ENCODE assay signal across 31 cellular contexts in genomic region chr11:33910261-33910959, GRCh38. TPM values are rescaled to one million over a fixed set of nuclear protein-coding genes. Genes with fewer than 3 reads are reported as not detected.
A peak's percentile ranks its signal among the peaks of the same experiment; 100 is the strongest.
DNase-seq lines count a peak whose midpoint lies in the region; ATAC-seq, FAIRE-seq and TF ChIP-seq lines count a peak whose summit lies in the region.
"Had no signal": no experiment of that assay in that cellular context is flagged by ENCODE, and none has a peak within 500 bp of the region (broad histone marks: within the 10 kb centered on the region; RNA-seq: fewer than 3 reads in every experiment).

No MANE protein-coding gene starts in this region.

- H3K4me3 ChIP-seq in endothelial cell of umbilical vein (replicated peaks in 1 of 3; ENCODE audit: insufficient read depth in 1 of 3, low read depth in 1 of 3, low read length in 3 of 3) (no peak overlapping the region), ascending aorta (no peak overlapping the region), dorsolateral prefrontal cortex (no peak overlapping the region)
- H3K4me3 ChIP-seq: PC-9, upper lobe of right lung had no signal

- no peaks in the 10 kb centered on the region for H4K20me1 ChIP-seq in endothelial cell of umbilical vein (replicated peaks; ENCODE audit: control insufficient read depth, extremely low read depth, insufficient read depth, low read length)

- TF ChIP-seq POLR2A in endothelial cell of umbilical vein (IDR thresholded peaks at IDR 0.05; ENCODE audit: low read depth, low read length): no peak

- no peaks in the 10 kb centered on the region for H3K4me1 ChIP-seq in endothelial cell of umbilical vein (ENCODE audit: control insufficient read depth, extremely low read depth, insufficient read depth, low read length)
- no peaks in the 10 kb centered on the region for H3K4me1 ChIP-seq in ascending aorta
- H3K4me1 ChIP-seq: upper lobe of right lung had no signal

- H3K79me2 ChIP-seq in endothelial cell of umbilical vein (ENCODE audit: control insufficient read depth, insufficient read depth, low read length): no peaks in the 10 kb centered on the region

- CTCF ChIA-PET in endothelial cell of umbilical vein (lab: Charles Lee): interaction anchor here (1.0 kb wide), 1 partner anchor 11 kb away, joined by 3 read pairs; no protein-coding TSS in a partner anchor

- ATAC-seq in HG03135 (IDR thresholded peaks at IDR 0.05; ENCODE audit: unreplicated experiment) (no peak), HG02798 (IDR thresholded peaks at IDR 0.05; ENCODE audit: poor library complexity, unreplicated experiment) (no peak)
- ATAC-seq: activated CD8-positive, alpha-beta memory T cell treated with anti-CD3 and anti-CD28 coated beads, Interleukin-2, amount 10 ng/mL, durations not matched to agents 7 days and 5 days; CD8-positive, alpha-beta T cell; esophagus mucosa; HCT116; left lobe of liver; sciatic nerve; stimulated activated naive B cell treated with anti-CD40 and anti-IgM and Interleukin-4, amounts not matched to agents 10 μg/mL and 1 μg/mL and 100 μg/mL, for 72 hours; upper lobe of right lung had no signal

- H3K27ac ChIP-seq in endothelial cell of umbilical vein (ENCODE audit: insufficient read depth, low read depth, low read length) (no peak overlapping the region), ascending aorta (no peak overlapping the region), dorsolateral prefrontal cortex (no peak overlapping the region)
- H3K27ac ChIP-seq: PC-9, upper lobe of right lung had no signal

- H3K9ac ChIP-seq in endothelial cell of umbilical vein (replicated peaks; ENCODE audit: extremely low read depth, insufficient read depth, low read length): no peak overlapping the region

- H3K36me3 ChIP-seq in endothelial cell of umbilical vein (ENCODE audit: control insufficient read depth in 2 of 2, extremely low read depth in 1 of 2, insufficient read depth in 2 of 2, low read length in 2 of 2) (no peaks in the 10 kb centered on the region), ascending aorta (no peaks in the 10 kb centered on the region)
- H3K36me3 ChIP-seq: upper lobe of right lung had no signal

- H3K4me2 ChIP-seq in endothelial cell of umbilical vein (ENCODE audit: insufficient read depth, low read length): no peak overlapping the region
- H3K4me2 ChIP-seq: PC-9 had no signal

- DNase-seq in GM03348 (ENCODE audit: low spot score) (peak; percentile 27), RPMI7951 (ENCODE audit: low read depth) (peak; percentile 56), endothelial cell of umbilical vein (ENCODE audit: low read depth, low spot score) (peak; percentile 42), ascending aorta (ENCODE audit: low spot score in 2 of 2) (no peak), dorsolateral prefrontal cortex (no peak)
- DNase-seq: activated B cell treated with CpG ODN at 0.5 μM for 24 hours; activated CD8-positive, alpha-beta memory T cell treated with anti-CD3 and anti-CD28 coated beads, Interleukin-2, amount 10 ng/mL, durations not matched to agents 7 days and 5 days; activated naive CD4-positive, alpha-beta T cell; activated T-cell treated with anti-CD3 and anti-CD28 coated beads, Interleukin-2, amount 50 U/mL, for 48 hours; AML-193; CD8-positive, alpha-beta T cell; DMS153; GDM1; NCI-H1092; NCI-H1694 treated with DMSO at 0.1 percent for 48 hours; NCI-H2171; NCI-H510A treated with DMSO at 0.1 percent for 48 hours; NK-92 treated with Interleukin-12 subunit alpha and Interleukin-12 subunit beta, amount 100 ng/mL, for 24 hours; PC-9; SHP77 treated with DMSO at 0.1 percent for 48 hours; stimulated activated CD4-positive, alpha-beta T cell treated with anti-CD3 and anti-CD28 coated beads, Interleukin-4, amount 100 ng/mL, for 4 hours; stimulated activated naive B cell treated with anti-CD40 and anti-IgM and Interleukin-4, amounts not matched to agents 10 μg/mL and 1 μg/mL and 100 μg/mL, for 72 hours; upper lobe of right lung had no signal

- intact Hi-C loops in endothelial cell of umbilical vein (cut with micrococcal nuclease) (no loop called here), ascending aorta (cut with DNase I) (loop anchor here (5.0 kb wide), 1 partner anchor 38 kb away; no protein-coding TSS in a partner anchor), dorsolateral prefrontal cortex (cut with DNase I) (no loop called here)

- dilution Hi-C loops in endothelial cell of umbilical vein (cut with MboI; ENCODE audit: extremely low pct_ligation_motif_present, low sequenced_read_pairs): no loop called here

- no peak for FAIRE-seq in endothelial cell of umbilical vein (lab: Jason Lieb, UNC)
- FAIRE-seq: bronchial epithelial cell, colon had no signal

- TF ChIP-seq CTCF in endothelial cell of umbilical vein (IDR thresholded peaks at IDR 0.05; ENCODE audit: extremely low read depth in 1 of 2, insufficient read depth in 1 of 2, low read depth in 1 of 2, low read length in 2 of 2) (no peak), ascending aorta (IDR thresholded peaks at IDR 0.05) (no peak), dorsolateral prefrontal cortex (IDR thresholded peaks at IDR 0.05 in 54 of 56, conservative IDR thresholded peaks at IDR 0.05 in 2 of 56; ENCODE audit: low read depth in 1 of 56, partially characterized antibody in 56 of 56) (no peak)

- H3K9me1 ChIP-seq in endothelial cell of umbilical vein (replicated peaks; ENCODE audit: control insufficient read depth, extremely low read depth, insufficient read depth, low read length): no peaks in the 10 kb centered on the region

- no TSS peak for BruUV-seq in endothelial cell of umbilical vein (replicated peaks; lab: Mats Ljungman, UMichigan)

- H2AFZ ChIP-seq in endothelial cell of umbilical vein (ENCODE audit: low read depth, low read length): no peak overlapping the region
- H2AFZ ChIP-seq: PC-9 had no signal

- H3K9me3 ChIP-seq in endothelial cell of umbilical vein (replicated peaks; ENCODE audit: control insufficient read depth, insufficient read depth, low read length) (no peaks in the 10 kb centered on the region), ascending aorta (peaks cover 0 to 6% of the 10 kb centered on the region in 2 donors)

- H3K27me3 ChIP-seq in endothelial cell of umbilical vein (ENCODE audit: control insufficient read depth in 2 of 2, insufficient read depth in 2 of 2, low read length in 2 of 2) (peaks cover 0 to 3% of the 10 kb centered on the region in 2 experiments), ascending aorta (no peaks in the 10 kb centered on the region), dorsolateral prefrontal cortex (peaks cover 0 to 4% (median 0%) of the 10 kb centered on the region in 45 donors)
- H3K27me3 ChIP-seq: upper lobe of right lung had no signal

- POLR2A ChIA-PET in endothelial cell of umbilical vein (lab: Charles Lee): interaction anchor here (1.1 kb wide), 1 partner anchor 30 kb away, joined by 4 read pairs; no protein-coding TSS in a partner anchor

TF ChIP-seq in endothelial cell of umbilical vein, 7 proteins besides CTCF, POLR2A, EP300 and RAD21:
- TF ChIP-seq MYC (IDR thresholded peaks at IDR 0.05; ENCODE audit: low read depth, low read length): no peak
- no peak for TF ChIP-seq JUN (IDR thresholded peaks at IDR 0.05; ENCODE audit: borderline replicate concordance, insufficient read depth, insufficient read length, low read depth)
- no peak for TF ChIP-seq POLR2AphosphoS5 (IDR thresholded peaks at IDR 0.05; ENCODE audit: insufficient read depth, low read depth, low read length)
- TF ChIP-seq GATA2 (IDR thresholded peaks at IDR 0.05; ENCODE audit: insufficient read depth, insufficient read length, low read depth, low read length): no peak
- no peak for TF ChIP-seq FOS (IDR thresholded peaks at IDR 0.05; ENCODE audit: borderline replicate concordance, insufficient read depth, low read length)
- no peak for TF ChIP-seq MAX (IDR thresholded peaks at IDR 0.05; ENCODE audit: insufficient read depth, insufficient read length)
- TF ChIP-seq EZH2 (IDR thresholded peaks at IDR 0.05; ENCODE audit: borderline replicate concordance, low read depth, low read length, severe bottlenecking): no peak

RNA-seq across cellular contexts. Expression of gene LMO2, which starts 18.5 kb away (rescaled TPM):
- total RNA-seq in RPMI7951 (2014; rRNA removed; shearing (Covaris generic)): 0.12 and 0.59 TPM in 2 replicates
- total RNA-seq in endothelial cell of umbilical vein (62.4 and 66.8 TPM in 2 replicates), ascending aorta (56.0 TPM), dorsolateral prefrontal cortex (10 to 100 TPM; 10.2 to 63.3 (median 24.8) TPM)
- polyA plus RNA-seq in endothelial cell of umbilical vein: 44.6 and 60.4 TPM in 2 replicates
- polyA plus RNA-seq in endothelial cell of umbilical vein (2011; cell fraction: cytosol; rRNA removed): 48.2 and 48.3 TPM in 2 replicates
- polyA plus RNA-seq in endothelial cell of umbilical vein (2011; cell fraction: nucleus; rRNA removed): 49.5 and 75.6 TPM in 2 replicates
- 24.0 and 24.3 TPM in 2 replicates for polyA plus RNA-seq in endothelial cell of umbilical vein (2012)
- polyA minus RNA-seq in endothelial cell of umbilical vein: 33.5 and 46.5 TPM in 2 replicates
- polyA minus RNA-seq in endothelial cell of umbilical vein (2011; cell fraction: cytosol; rRNA and poly(A)+ RNA removed): not detected
- polyA minus RNA-seq in endothelial cell of umbilical vein (2011; cell fraction: nucleus; rRNA and poly(A)+ RNA removed): 36.7 and 37.0 TPM in 2 replicates
- total RNA-seq: activated CD8-positive, alpha-beta memory T cell treated with anti-CD3 and anti-CD28 coated beads, Interleukin-2, amount 10 ng/mL, durations not matched to agents 7 days and 5 days; CD8-positive, alpha-beta T cell had no signal

Comparison
In these comparisons a context has a peak if more than half of its experiments do, and no peak if none do; other contexts are left out.
1. DNase-seq: peak in GM03348 (single experiment), RPMI7951 (single experiment) and endothelial cell of umbilical vein (single experiment); none in ascending aorta (0 of 2) and dorsolateral prefrontal cortex (0 of 10).